Comparison of ENCODE assay signal across 1 cellular context in the genomic region with DNA sequence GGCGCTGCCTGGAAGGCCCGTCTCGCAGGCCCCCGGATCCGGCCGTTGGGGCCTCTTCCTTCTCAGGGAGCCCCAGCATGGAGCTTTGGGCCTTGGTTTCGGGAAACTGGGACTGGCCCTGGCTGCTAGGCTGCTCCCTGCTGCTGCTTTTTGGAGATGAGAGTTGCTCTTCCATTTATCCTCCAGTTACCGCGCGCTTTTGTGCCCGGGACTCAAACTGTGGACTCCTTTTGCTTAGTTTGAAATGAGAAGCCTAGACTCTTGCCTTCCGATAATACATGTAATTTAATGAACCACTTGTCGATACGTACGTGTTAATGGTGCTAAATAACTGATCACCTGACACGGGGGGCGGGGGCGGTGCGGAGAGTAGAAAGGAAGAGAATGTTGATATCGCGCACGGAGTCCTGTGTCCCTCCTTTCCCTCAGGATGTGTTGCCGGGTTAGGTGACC.
TF ChIP-seq lines count a peak whose summit lies in the region.

No MANE protein-coding gene starts in this region.

TF ChIP-seq in GM23338, 12 proteins besides CTCF, POLR2A, EP300 and RAD21 (continued from another document):
- TF ChIP-seq, protein P1, sequence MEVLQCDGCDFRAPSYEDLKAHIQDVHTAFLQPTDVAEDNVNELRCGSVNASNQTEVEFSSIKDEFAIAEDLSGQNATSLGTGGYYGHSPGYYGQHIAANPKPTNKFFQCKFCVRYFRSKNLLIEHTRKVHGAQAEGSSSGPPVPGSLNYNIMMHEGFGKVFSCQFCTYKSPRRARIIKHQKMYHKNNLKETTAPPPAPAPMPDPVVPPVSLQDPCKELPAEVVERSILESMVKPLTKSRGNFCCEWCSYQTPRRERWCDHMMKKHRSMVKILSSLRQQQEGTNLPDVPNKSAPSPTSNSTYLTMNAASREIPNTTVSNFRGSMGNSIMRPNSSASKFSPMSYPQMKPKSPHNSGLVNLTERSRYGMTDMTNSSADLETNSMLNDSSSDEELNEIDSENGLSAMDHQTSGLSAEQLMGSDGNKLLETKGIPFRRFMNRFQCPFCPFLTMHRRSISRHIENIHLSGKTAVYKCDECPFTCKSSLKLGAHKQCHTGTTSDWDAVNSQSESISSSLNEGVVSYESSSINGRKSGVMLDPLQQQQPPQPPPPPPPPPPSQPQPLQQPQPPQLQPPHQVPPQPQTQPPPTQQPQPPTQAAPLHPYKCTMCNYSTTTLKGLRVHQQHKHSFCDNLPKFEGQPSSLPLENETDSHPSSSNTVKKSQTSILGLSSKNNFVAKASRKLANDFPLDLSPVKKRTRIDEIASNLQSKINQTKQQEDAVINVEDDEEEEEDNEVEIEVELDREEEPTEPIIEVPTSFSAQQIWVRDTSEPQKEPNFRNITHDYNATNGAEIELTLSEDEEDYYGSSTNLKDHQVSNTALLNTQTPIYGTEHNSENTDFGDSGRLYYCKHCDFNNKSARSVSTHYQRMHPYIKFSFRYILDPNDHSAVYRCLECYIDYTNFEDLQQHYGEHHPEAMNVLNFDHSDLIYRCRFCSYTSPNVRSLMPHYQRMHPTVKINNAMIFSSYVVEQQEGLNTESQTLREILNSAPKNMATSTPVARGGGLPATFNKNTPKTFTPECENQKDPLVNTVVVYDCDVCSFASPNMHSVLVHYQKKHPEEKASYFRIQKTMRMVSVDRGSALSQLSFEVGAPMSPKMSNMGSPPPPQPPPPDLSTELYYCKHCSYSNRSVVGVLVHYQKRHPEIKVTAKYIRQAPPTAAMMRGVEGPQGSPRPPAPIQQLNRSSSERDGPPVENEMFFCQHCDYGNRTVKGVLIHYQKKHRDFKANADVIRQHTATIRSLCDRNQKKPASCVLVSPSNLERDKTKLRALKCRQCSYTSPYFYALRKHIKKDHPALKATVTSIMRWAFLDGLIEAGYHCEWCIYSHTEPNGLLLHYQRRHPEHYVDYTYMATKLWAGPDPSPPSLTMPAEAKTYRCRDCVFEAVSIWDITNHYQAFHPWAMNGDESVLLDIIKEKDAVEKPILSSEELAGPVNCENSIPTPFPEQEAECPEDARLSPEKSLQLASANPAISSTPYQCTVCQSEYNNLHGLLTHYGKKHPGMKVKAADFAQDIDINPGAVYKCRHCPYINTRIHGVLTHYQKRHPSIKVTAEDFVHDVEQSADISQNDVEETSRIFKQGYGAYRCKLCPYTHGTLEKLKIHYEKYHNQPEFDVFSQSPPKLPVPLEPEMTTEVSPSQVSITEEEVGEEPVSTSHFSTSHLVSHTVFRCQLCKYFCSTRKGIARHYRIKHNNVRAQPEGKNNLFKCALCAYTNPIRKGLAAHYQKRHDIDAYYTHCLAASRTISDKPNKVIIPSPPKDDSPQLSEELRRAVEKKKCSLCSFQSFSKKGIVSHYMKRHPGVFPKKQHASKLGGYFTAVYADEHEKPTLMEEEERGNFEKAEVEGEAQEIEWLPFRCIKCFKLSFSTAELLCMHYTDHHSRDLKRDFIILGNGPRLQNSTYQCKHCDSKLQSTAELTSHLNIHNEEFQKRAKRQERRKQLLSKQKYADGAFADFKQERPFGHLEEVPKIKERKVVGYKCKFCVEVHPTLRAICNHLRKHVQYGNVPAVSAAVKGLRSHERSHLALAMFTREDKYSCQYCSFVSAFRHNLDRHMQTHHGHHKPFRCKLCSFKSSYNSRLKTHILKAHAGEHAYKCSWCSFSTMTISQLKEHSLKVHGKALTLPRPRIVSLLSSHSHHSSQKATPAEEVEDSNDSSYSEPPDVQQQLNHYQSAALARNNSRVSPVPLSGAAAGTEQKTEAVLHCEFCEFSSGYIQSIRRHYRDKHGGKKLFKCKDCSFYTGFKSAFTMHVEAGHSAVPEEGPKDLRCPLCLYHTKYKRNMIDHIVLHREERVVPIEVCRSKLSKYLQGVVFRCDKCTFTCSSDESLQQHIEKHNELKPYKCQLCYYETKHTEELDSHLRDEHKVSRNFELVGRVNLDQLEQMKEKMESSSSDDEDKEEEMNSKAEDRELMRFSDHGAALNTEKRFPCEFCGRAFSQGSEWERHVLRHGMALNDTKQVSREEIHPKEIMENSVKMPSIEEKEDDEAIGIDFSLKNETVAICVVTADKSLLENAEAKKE (CRISPR knock-in tag; IDR thresholded peaks at IDR 0.05): no peak
TF ChIP-seq in GM23338: peak in this region for 0.
